Comparison of ENCODE assay signal across 8 cellular contexts in genomic region chr1:77538956-77539509, GRCh38.
A peak's percentile ranks its signal among the peaks of the same experiment; 100 is the strongest.
DNase-seq lines count a peak whose midpoint lies in the region; ATAC-seq and TF ChIP-seq lines count a peak whose summit lies in the region.

No MANE protein-coding gene starts in this region.

- in situ Hi-C loops in ACHN (cut with HindIII; ENCODE audit: low pct_ligation_motif_present, low pct_unique_long_range_greater_than_20kb, low sequenced_read_pairs): no loop called here
- in situ Hi-C loops in astrocyte of the cerebellum (cut with HindIII; ENCODE audit: low sequenced_read_pairs): no loop called here

- no peak overlapping the region for H3K4me3 Mint-ChIP-seq in stimulated activated effector memory CD8-positive, alpha-beta T cell treated with anti-CD3 and anti-CD28 coated beads, Interleukin-12 subunit alpha, Interleukin-12 subunit beta, amount 100 ng/mL, for 72 hours

- no peaks in the 10 kb centered on the region for H3K36me3 Mint-ChIP-seq in stimulated activated effector memory CD8-positive, alpha-beta T cell treated with anti-CD3 and anti-CD28 coated beads, Interleukin-12 subunit alpha, Interleukin-12 subunit beta, amount 100 ng/mL, for 72 hours

- H3K27ac Mint-ChIP-seq in stimulated activated effector memory CD8-positive, alpha-beta T cell treated with anti-CD3 and anti-CD28 coated beads, Interleukin-12 subunit alpha, Interleukin-12 subunit beta, amount 100 ng/mL, for 72 hours: no peak overlapping the region

- peak; percentile 81 for ATAC-seq in GM19452 (IDR thresholded peaks at IDR 0.05; ENCODE audit: unreplicated experiment)
- ATAC-seq in HG03460 (IDR thresholded peaks at IDR 0.05; ENCODE audit: unreplicated experiment): peak; percentile 66
- ATAC-seq in stimulated activated effector memory CD8-positive, alpha-beta T cell treated with anti-CD3 and anti-CD28 coated beads, Interleukin-12 subunit alpha, Interleukin-12 subunit beta, amount 100 ng/mL, for 72 hours: no peak

- peaks cover under 1% of the 10 kb centered on the region for H3K4me1 Mint-ChIP-seq in stimulated activated effector memory CD8-positive, alpha-beta T cell treated with anti-CD3 and anti-CD28 coated beads, Interleukin-12 subunit alpha, Interleukin-12 subunit beta, amount 100 ng/mL, for 72 hours

- H3K9me3 Mint-ChIP-seq in stimulated activated effector memory CD8-positive, alpha-beta T cell treated with anti-CD3 and anti-CD28 coated beads, Interleukin-12 subunit alpha, Interleukin-12 subunit beta, amount 100 ng/mL, for 72 hours: no peaks in the 10 kb centered on the region

- TF ChIP-seq CTCF in astrocyte of the cerebellum (IDR thresholded peaks at IDR 0.05; ENCODE audit: low read depth, low read length, missing control alignments): no peak

- peak; percentile 89 for DNase-seq in ACHN
- DNase-seq in astrocyte of the cerebellum (ENCODE audit: low read depth): peak; percentile 72
- DNase-seq in myocyte (ENCODE audit: low read depth): peak; percentile 75
- DNase-seq in superior temporal gyrus (ENCODE audit: extremely low spot score): no peak
- no peak for DNase-seq in medulla oblongata (ENCODE audit: extremely low spot score)
- DNase-seq in stimulated activated effector memory CD8-positive, alpha-beta T cell treated with anti-CD3 and anti-CD28 coated beads, Interleukin-12 subunit alpha, Interleukin-12 subunit beta, amount 100 ng/mL, for 72 hours (ENCODE audit: low spot score in 2 of 2): no peak

- no peak overlapping the region for H3K4me3 ChIP-seq in astrocyte of the cerebellum (ENCODE audit: low read depth, low read length)

Comparison
In these comparisons a context has a peak if more than half of its experiments do, and no peak if none do; other contexts are left out.
1. DNase-seq: peak in ACHN (single experiment), astrocyte of the cerebellum (single experiment) and myocyte (single experiment); none in superior temporal gyrus (single experiment), medulla oblongata (single experiment) and stimulated activated effector memory CD8-positive, alpha-beta T cell treated with anti-CD3 and anti-CD28 coated beads, Interleukin-12 subunit alpha, Interleukin-12 subunit beta, amount 100 ng/mL, for 72 hours (0 of 2).